13 cellular contexts compared by ENCODE assay signal in the genomic region with DNA sequence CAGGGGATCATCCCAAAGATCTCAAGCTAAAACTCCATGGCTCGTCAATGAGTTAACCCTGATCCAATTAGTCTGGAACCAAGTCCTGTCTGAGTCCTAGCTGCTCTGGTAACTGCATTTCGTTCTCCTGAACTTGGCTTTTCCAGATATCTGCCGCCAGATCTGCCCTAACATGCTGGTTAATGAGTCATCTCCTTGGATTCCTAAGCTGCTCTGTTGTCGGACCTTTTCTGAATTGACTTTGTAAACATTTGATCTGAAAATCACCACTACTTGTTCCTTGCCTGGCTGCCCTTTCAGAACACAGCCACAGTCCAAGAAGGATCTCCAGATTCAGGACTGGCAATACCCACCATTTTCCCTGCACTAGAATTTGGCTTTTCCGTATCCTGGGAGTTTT.
A peak's percentile ranks its signal among the peaks of the same experiment; 100 is the strongest.
DNase-seq lines count a peak whose midpoint lies in the region; ATAC-seq and TF ChIP-seq lines count a peak whose summit lies in the region.
"Had no signal": no experiment of that assay in that cellular context is flagged by ENCODE, and none has a peak within 500 bp of the region (broad histone marks: within the 10 kb centered on the region; RNA-seq: fewer than 3 reads in every experiment).

No MANE protein-coding gene starts in this region.

- DNase-seq in AG09309 (ENCODE audit: low read depth) (peak; percentile 33), LNCaP clone FGC (ENCODE audit: low read depth) (peak; percentile 21), T47D (ENCODE audit: low read depth in 1 of 2, low spot score in 1 of 2) (peak; percentile 11 to 60), kidney tubule cell (ENCODE audit: low spot score) (peak; percentile 79), amygdala (lab: John Stamatoyannopoulos, UW) (no peak)
- DNase-seq: activated CD4-positive, alpha-beta T cell treated with anti-CD3 and anti-CD28 coated beads for 4 hours; C1 segment of cervical spinal cord; Right ventricle myocardium superior; thyroid gland had no signal

- H3K4me3 ChIP-seq in AG09309 (ENCODE audit: control insufficient read depth, low read depth, low read length) (no peak overlapping the region), LNCaP clone FGC (ENCODE audit: low read depth, low read length) (no peak overlapping the region)
- H3K4me3 ChIP-seq: thyroid gland had no signal

- in situ Hi-C loops in T47D (cut with HindIII; ENCODE audit: low pct_unique_long_range_greater_than_20kb, low sequenced_read_pairs) = no loop called here

- ATAC-seq in GM18873 (IDR thresholded peaks at IDR 0.05; ENCODE audit: low FRiP score, unreplicated experiment) = no peak
- ATAC-seq in GM19351 (IDR thresholded peaks at IDR 0.05; ENCODE audit: unreplicated experiment) = no peak
- no peak for ATAC-seq in GM18520 (IDR thresholded peaks at IDR 0.05; ENCODE audit: unreplicated experiment)
- ATAC-seq: left lobe of liver had no signal

- no peak for TF ChIP-seq CTCF in AG09309 (IDR thresholded peaks at IDR 0.05; ENCODE audit: control insufficient read depth, insufficient read depth, low read depth, low read length, missing control alignments)
- no peak for TF ChIP-seq CTCF in LNCaP clone FGC (IDR thresholded peaks at IDR 0.05; ENCODE audit: control insufficient read depth, extremely low read depth, insufficient read depth)

Comparison
In these comparisons a context has a peak if more than half of its experiments do, and no peak if none do; other contexts are left out.
1. DNase-seq: peak in AG09309 (single experiment), LNCaP clone FGC (single experiment), T47D (2 of 2) and kidney tubule cell (single experiment); none in amygdala (0 of 56).